8 cellular contexts compared by ENCODE assay signal in the genomic region with DNA sequence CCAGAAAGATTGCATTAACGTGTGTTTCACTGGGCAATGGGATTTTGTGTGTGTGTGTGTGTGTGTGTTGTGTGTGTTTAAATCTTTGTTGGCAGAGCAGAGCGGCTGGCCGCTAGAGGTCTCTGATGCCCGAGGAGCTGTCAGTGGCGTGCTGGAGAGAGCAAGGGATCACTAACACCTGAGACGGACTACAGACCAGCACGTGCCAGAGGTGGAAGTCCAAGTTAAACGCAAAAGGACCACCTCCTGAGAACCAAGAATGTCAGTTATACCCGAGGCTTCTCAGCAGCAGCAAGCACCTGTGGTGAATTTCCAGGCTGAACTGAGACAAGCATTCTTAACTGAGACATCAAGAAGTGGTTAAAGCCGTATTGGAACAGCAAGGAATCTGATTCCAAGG. TPM values are rescaled to one million over a fixed set of nuclear protein-coding genes. Genes with fewer than 3 reads are reported as not detected.
DNase-seq lines count a peak whose midpoint lies in the region; ATAC-seq and TF ChIP-seq lines count a peak whose summit lies in the region.

No MANE protein-coding gene starts in this region.

- H3K4me3 ChIP-seq in KMS-11 (IDR thresholded peaks at IDR 0.05; ENCODE audit: insufficient read depth, low read depth, low read length) (no peak overlapping the region), Panc1 (ENCODE audit: low read depth in 2 of 2, low read length in 2 of 2) (no peak overlapping the region), adipocyte (ENCODE audit: low read length) (no peak overlapping the region)

- H3K9ac ChIP-seq in KMS-11 (no peak overlapping the region), adipocyte (ENCODE audit: low read length) (no peak overlapping the region)

- TF ChIP-seq CTCF in GM20000 (IDR thresholded peaks at IDR 0.05; ENCODE audit: extremely low read depth, missing control alignments) (peak; percentile 48), KMS-11 (conservative IDR thresholded peaks at IDR 0.05; ENCODE audit: low read depth, low read length) (peak; percentile 65; the same call in 1 of the 2 replicates), Panc1 (IDR thresholded peaks at IDR 0.05) (peak; percentile 91)

- CTCF ChIA-PET in Panc1 (lab: Charles Lee), result interaction anchor here (0.6 to 0.7 kb wide), 3 partner anchors 27 to 586 kb away, joined by 3 to 4 read pairs (median 3); no protein-coding TSS in a partner anchor

- peak overlapping the region; percentile 49; the same call in 1 of the 2 replicates for H2AFZ ChIP-seq in KMS-11 (ENCODE audit: low read depth)

- in situ Hi-C loops in Panc1 (cut with HindIII; ENCODE audit: low pct_unique_long_range_greater_than_20kb, low sequenced_read_pairs), result no loop called here

- peak; percentile 60 for DNase-seq in DMS153 (lab: John Stamatoyannopoulos, UW)
- peak; percentile 56 for DNase-seq in GM20000 (ENCODE audit: low spot score)
- peak; percentile 47 for DNase-seq in Panc1 (ENCODE audit: low read depth, low spot score)
- DNase-seq in adipocyte (ENCODE audit: low read depth), result peak; percentile 54
- DNase-seq in hippocampal formation (lab: John Stamatoyannopoulos, UW), result peak; percentile 1 to 4
- peak; percentile 2 to 28 for DNase-seq in stimulated activated CD4-positive, alpha-beta T cell treated with anti-CD3 and anti-CD28 coated beads, Interleukin-15, amount 100 ng/mL, for 48 hours (ENCODE audit: low read depth in 2 of 2)

- no peaks in the 10 kb centered on the region for H3K9me3 ChIP-seq in Panc1 (ENCODE audit: control insufficient read depth, insufficient read depth, low read depth, low read length)
- H3K9me3 ChIP-seq in adipocyte (ENCODE audit: control insufficient read depth, low read length), result no peaks in the 10 kb centered on the region

- ATAC-seq in Panc1, result peak; percentile 98
- ATAC-seq in GM18858 (IDR thresholded peaks at IDR 0.05; ENCODE audit: unreplicated experiment), result no peak

- H3K27me3 ChIP-seq in KMS-11 (ENCODE audit: insufficient read depth, low read depth) (no peaks in the 10 kb centered on the region), Panc1 (ENCODE audit: control insufficient read depth, insufficient read depth, low read length) (peaks cover 3% of the 10 kb centered on the region), adipocyte (replicated peaks; ENCODE audit: control insufficient read depth, insufficient read depth, low read length) (peaks cover 2% of the 10 kb centered on the region)

- no peak overlapping the region for H3K27ac ChIP-seq in KMS-11
- H3K27ac ChIP-seq in Panc1 (ENCODE audit: low read length), result no peak overlapping the region

- no peaks in the 10 kb centered on the region for H3K79me2 ChIP-seq in KMS-11 (ENCODE audit: insufficient read depth, low read depth)

- no peaks in the 10 kb centered on the region for H3K36me3 ChIP-seq in KMS-11 (ENCODE audit: insufficient read depth)
- H3K36me3 ChIP-seq in Panc1 (ENCODE audit: control insufficient read depth, insufficient read depth, low read length), result no peaks in the 10 kb centered on the region
- H3K36me3 ChIP-seq in adipocyte (ENCODE audit: control insufficient read depth, insufficient read depth, low read length, severe bottlenecking), result no peaks in the 10 kb centered on the region

- peak overlapping the region; percentile 46; the same call in 1 of the 2 replicates for H3K4me2 ChIP-seq in KMS-11

- no peaks in the 10 kb centered on the region for H4K20me1 ChIP-seq in KMS-11 (ENCODE audit: insufficient read depth)

- H3K4me1 ChIP-seq in KMS-11 (ENCODE audit: low read depth, poor library complexity, severe bottlenecking) (peaks cover 13% of the 10 kb centered on the region), Panc1 (ENCODE audit: control insufficient read depth, insufficient read depth, low read length) (peaks cover 3% of the 10 kb centered on the region; the same call in 1 of the 2 replicates), adipocyte (ENCODE audit: control insufficient read depth, insufficient read depth, low read length) (no peaks in the 10 kb centered on the region)

- BruUV-seq in Panc1 (replicated peaks; lab: Mats Ljungman, UMichigan), result no TSS peak

- intact Hi-C loops in Panc1 (cut with micrococcal nuclease; ENCODE audit: unreplicated experiment), result loop anchor here (5.0 kb wide), 1 partner anchor 587 kb away; no protein-coding TSS in a partner anchor

- POLR2A ChIA-PET in Panc1 (lab: Charles Lee), result no interaction called here

RNA-seq across cellular contexts. Expression of a gene that starts 9.0 kb away (rescaled TPM):
- total RNA-seq in Panc1 (2021; ENCODE audit: unreplicated experiment), result 25.0 TPM
- 14.5 TPM for polyA plus RNA-seq in Panc1 (2012; ENCODE audit: insufficient read length)

RNA-seq across cellular contexts. Expression of a gene that starts 54.8 kb away (rescaled TPM):
- total RNA-seq in Panc1 (2021; ENCODE audit: unreplicated experiment), result not detected
- polyA plus RNA-seq in Panc1 (2012; ENCODE audit: insufficient read length), result not detected

Comparison
In these comparisons a context has a peak if more than half of its experiments do, and no peak if none do; other contexts are left out.
1. DNase-seq: peak in every context shown above with its lines; median percentile 60 in DMS153; 56 in GM20000; 54 in adipocyte; 47 in Panc1; 15 in stimulated activated CD4-positive, alpha-beta T cell treated with anti-CD3 and anti-CD28 coated beads, Interleukin-15, amount 100 ng/mL, for 48 hours; 2 in hippocampal formation.